Comparison of ENCODE assay signal across 28 cellular contexts in genomic region chr10:125608474-125608873, GRCh38.
A peak's percentile ranks its signal among the peaks of the same experiment; 100 is the strongest.
DNase-seq lines count a peak whose midpoint lies in the region; ATAC-seq, FAIRE-seq and TF ChIP-seq lines count a peak whose summit lies in the region.
"Had no signal": no experiment of that assay in that cellular context is flagged by ENCODE, and none has a peak within 500 bp of the region (broad histone marks: within the 10 kb centered on the region; RNA-seq: fewer than 3 reads in every experiment).

No MANE protein-coding gene starts in this region.

- no peak overlapping the region for H3K9ac ChIP-seq in K562 (ENCODE audit: insufficient read depth in 1 of 2, low read depth in 2 of 2, low read length in 2 of 2)
- H3K9ac ChIP-seq: BLaER1 had no signal

- no peak for ATAC-seq in K562
- ATAC-seq in central memory CD8-positive, alpha-beta T cell (replicated peaks; ENCODE audit: extremely low read depth, poor library complexity, severe bottlenecking): no peak
- ATAC-seq: GM12878 had no signal

- H3K36me3 Mint-ChIP-seq in central memory CD8-positive, alpha-beta T cell (ENCODE audit: insufficient read depth): no peaks in the 10 kb centered on the region
- H3K36me3 Mint-ChIP-seq in endothelial cell (ENCODE audit: low read depth, unreplicated experiment) (no peaks in the 10 kb centered on the region), osteocyte (ENCODE audit: unreplicated experiment) (no peaks in the 10 kb centered on the region)
- H3K36me3 Mint-ChIP-seq: CD14-positive monocyte; CD4-positive, alpha-beta memory T cell; CD4-positive, CD25-positive, alpha-beta regulatory T cell; CD8-positive, alpha-beta memory T cell had no signal

- H3K4me1 Mint-ChIP-seq in central memory CD8-positive, alpha-beta T cell: peaks cover 5% of the 10 kb centered on the region
- H3K4me1 Mint-ChIP-seq in endothelial cell (ENCODE audit: unreplicated experiment) (peaks cover 22% of the 10 kb centered on the region), osteocyte (ENCODE audit: unreplicated experiment) (no peaks in the 10 kb centered on the region)
- H3K4me1 Mint-ChIP-seq: CD14-positive monocyte; CD4-positive, CD25-positive, alpha-beta regulatory T cell; CD8-positive, alpha-beta memory T cell had no signal

- H3K9me1 ChIP-seq in K562 (ENCODE audit: control insufficient read depth, insufficient read depth, low read length): no peaks in the 10 kb centered on the region

- no TSS peak for BruUV-seq in K562 (replicated peaks; lab: Mats Ljungman, UMichigan)

- H2AFZ ChIP-seq in K562 (ENCODE audit: low read depth, low read length): no peak overlapping the region

- peaks cover 0 to 3% of the 10 kb centered on the region in 2 experiments; a peak in 1 of 5 replicates for H3K4me1 ChIP-seq in K562 (replicated peaks in 1 of 2; ENCODE audit: control insufficient read depth in 2 of 2, insufficient read depth in 2 of 2, low read length in 2 of 2)
- H3K4me1 ChIP-seq: BE2C, BLaER1 had no signal

- no peak overlapping the region for H3K4me2 ChIP-seq in K562 (ENCODE audit: insufficient read depth, low read length)
- H3K4me2 ChIP-seq: BLaER1 had no signal

- no peaks in the 10 kb centered on the region; the same call in 1 of the 2 replicates for H3K9me3 ChIP-seq in K562 (replicated peaks; ENCODE audit: control insufficient read depth, insufficient read depth, low read depth, low read length)
- H3K9me3 ChIP-seq: BE2C, BLaER1 had no signal

- DNase-seq in K562 (ENCODE audit: extremely low read depth in 1 of 4, low spot score in 3 of 4) (no peak), endothelial cell (ENCODE audit: low spot score) (no peak), osteocyte (ENCODE audit: extremely low spot score, unreplicated experiment) (peak; percentile 57), KBM-7 (no peak), NCI-H510A (lab: John Stamatoyannopoulos, UW) (no peak)
- DNase-seq in central memory CD8-positive, alpha-beta T cell (ENCODE audit: low spot score in 2 of 2): no peak
- no peak for DNase-seq in stimulated activated naive CD4-positive, alpha-beta T cell (lab: John Stamatoyannopoulos, UW)
- DNase-seq: 8988T; ACHN; BE2C; C1 segment of cervical spinal cord; CD4-positive, alpha-beta memory T cell; CD4-positive, CD25-positive, alpha-beta regulatory T cell; CD8-positive, alpha-beta memory T cell; COR-L47; DMS 273 treated with DMSO at 0.1 percent for 48 hours; DMS153; DMS53; DMS79; DND-41; EL; GDM1 had no signal

- H3K36me3 ChIP-seq in K562 (ENCODE audit: control insufficient read depth, insufficient read depth, low read length): no peaks in the 10 kb centered on the region
- H3K36me3 ChIP-seq: BE2C, BLaER1 had no signal

- no peaks in the 10 kb centered on the region for H3K79me2 ChIP-seq in K562 (ENCODE audit: control insufficient read depth, insufficient read depth, low read length)

- H3K27ac Mint-ChIP-seq in central memory CD8-positive, alpha-beta T cell (ENCODE audit: low read depth): peak overlapping the region; percentile 55
- H3K27ac Mint-ChIP-seq in endothelial cell (ENCODE audit: unreplicated experiment): peak overlapping the region; percentile 30
- H3K27ac Mint-ChIP-seq in osteocyte (ENCODE audit: unreplicated experiment): no peak overlapping the region
- H3K27ac Mint-ChIP-seq: CD14-positive monocyte; CD4-positive, alpha-beta memory T cell; CD4-positive, CD25-positive, alpha-beta regulatory T cell; CD8-positive, alpha-beta memory T cell had no signal

- no peak for FAIRE-seq in K562 (lab: Jason Lieb, UNC)
- FAIRE-seq: A204.1, GM12878, GM12892, GM18507 had no signal

- CTCF ChIA-PET in K562 (lab: Yijun Ruan, JAX; ENCODE audit: low intra/inter-chr PET ratio): no interaction called here

- no peak overlapping the region for H3K27ac ChIP-seq in K562 (ENCODE audit: extremely low read depth, low read depth, low read length)
- H3K27ac ChIP-seq: BLaER1 had no signal

- no peak for TF ChIP-seq POLR2A in K562 (conservative IDR thresholded peaks at IDR 0.05)

- TF ChIP-seq CTCF in K562 (IDR thresholded peaks at IDR 0.05 in 2 of 3, conservative IDR thresholded peaks at IDR 0.05 in 1 of 3; ENCODE audit: insufficient read depth in 2 of 3, low read depth in 1 of 3, low read length in 3 of 3) (no peak), endothelial cell (IDR thresholded peaks at IDR 0.05; ENCODE audit: unreplicated experiment) (no peak), osteocyte (IDR thresholded peaks at IDR 0.05) (no peak)

- in situ Hi-C loops in K562 (cut with MboI) (no loop called here), KBM-7 (cut with MboI; ENCODE audit: low pct_unique_long_range_greater_than_20kb, low sequenced_read_pairs) (no loop called here)

- WGBS in K562 (ENCODE audit: insufficient coverage, low coverage, missing lambda C conversion rate): 17% methylated on average over 8 of the region's 8 CpGs

- POLR2A ChIA-PET in K562 (lab: Yijun Ruan, JAX): interaction anchor here (0.6 kb wide), 1 partner anchor 988 kb away, joined by 3 read pairs; no protein-coding TSS in a partner anchor

- peaks cover 0 to 5% of the 10 kb centered on the region in 2 experiments; a peak in 3 of 5 replicates for H3K27me3 ChIP-seq in K562 (ENCODE audit: control insufficient read depth in 2 of 2, insufficient read depth in 2 of 2, low read length in 2 of 2)
- H3K27me3 ChIP-seq: BLaER1 had no signal

- H4K20me1 ChIP-seq in K562 (replicated peaks; ENCODE audit: control insufficient read depth, insufficient read depth, low read length): no peaks in the 10 kb centered on the region
- H4K20me1 ChIP-seq: BLaER1 had no signal

- TF ChIP-seq EP300 in K562 (IDR thresholded peaks at IDR 0.05; ENCODE audit: low read length): no peak

- TF ChIP-seq RAD21 in K562 (CRISPR knock-in tag; conservative IDR thresholded peaks at IDR 0.05 in 1 of 2, IDR thresholded peaks at IDR 0.05 in 1 of 2): no peak

- peaks cover 35% of the 10 kb centered on the region for H3K27me3 Mint-ChIP-seq in central memory CD8-positive, alpha-beta T cell
- H3K27me3 Mint-ChIP-seq in endothelial cell (ENCODE audit: unreplicated experiment) (peaks cover 5% of the 10 kb centered on the region), osteocyte (ENCODE audit: unreplicated experiment) (no peaks in the 10 kb centered on the region)
- H3K27me3 Mint-ChIP-seq: CD4-positive, alpha-beta memory T cell; CD4-positive, CD25-positive, alpha-beta regulatory T cell had no signal

- H3K4me3 ChIP-seq in K562: no peak overlapping the region
- H3K4me3 ChIP-seq: BLaER1, GM12878 had no signal

- no peak overlapping the region for H3K4me3 Mint-ChIP-seq in central memory CD8-positive, alpha-beta T cell
- H3K4me3 Mint-ChIP-seq in endothelial cell (ENCODE audit: unreplicated experiment): no peak overlapping the region
- H3K4me3 Mint-ChIP-seq in osteocyte (ENCODE audit: unreplicated experiment): no peak overlapping the region
- H3K4me3 Mint-ChIP-seq: CD14-positive monocyte; CD4-positive, alpha-beta memory T cell; CD4-positive, CD25-positive, alpha-beta regulatory T cell; CD8-positive, alpha-beta memory T cell had no signal

- no peaks in the 10 kb centered on the region for H3K9me3 Mint-ChIP-seq in central memory CD8-positive, alpha-beta T cell
- H3K9me3 Mint-ChIP-seq in endothelial cell (ENCODE audit: unreplicated experiment): no peaks in the 10 kb centered on the region
- peaks cover 4% of the 10 kb centered on the region for H3K9me3 Mint-ChIP-seq in osteocyte (ENCODE audit: unreplicated experiment)

- intact Hi-C loops in K562 (cut with micrococcal nuclease): no loop called here

TF ChIP-seq in K562, 482 proteins besides CTCF, POLR2A, EP300 and RAD21:
- TF ChIP-seq ZKSCAN1 (IDR thresholded peaks at IDR 0.05; ENCODE audit: low read depth, low read length) (peak; percentile 54; the same call in 1 of the 2 replicates), FOS (IDR thresholded peaks at IDR 0.05; ENCODE audit: extremely low read depth, insufficient read length) (no peak)
